In the genomic region with DNA sequence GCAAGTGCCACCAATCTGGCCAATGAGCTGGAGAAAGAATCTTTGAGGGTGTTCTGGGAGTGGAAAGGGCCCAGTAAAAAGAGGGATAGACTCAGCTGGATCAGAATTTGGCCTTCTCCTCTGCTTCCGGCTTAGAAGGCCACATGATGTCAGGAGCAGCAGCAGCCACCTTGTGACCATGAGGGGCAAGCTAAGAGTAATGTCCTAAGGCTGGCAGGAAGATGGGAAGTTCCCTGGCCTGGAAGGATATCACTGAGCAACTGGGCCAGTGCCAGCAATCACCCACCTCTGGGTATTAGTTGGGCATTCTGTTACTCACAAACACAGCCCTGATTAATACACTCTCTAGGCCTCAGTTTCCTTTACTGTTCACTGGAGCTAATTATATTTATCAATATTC, we compare ENCODE assay signal across 7 cellular contexts.
"Had no signal": no experiment of that assay in that cellular context is flagged by ENCODE, and none has a peak within 500 bp of the region (broad histone marks: within the 10 kb centered on the region; RNA-seq: fewer than 3 reads in every experiment).

No MANE protein-coding gene starts in this region.

- FAIRE-seq: HTR-8/SVneo had no signal

- H3K9ac ChIP-seq: KMS-11 had no signal

- DNase-seq: H7, IMR-90 had no signal

- ATAC-seq: GM23338 had no signal

- H3K27ac ChIP-seq: HL-60, KMS-11 had no signal

- H3K36me3 ChIP-seq: HAP-1 had no signal

- H3K9me3 ChIP-seq: HAP-1 had no signal

- H3K4me3 ChIP-seq: GM23338, HAP-1 had no signal

- H3K4me2 ChIP-seq: KMS-11 had no signal
